8 cellular contexts compared by ENCODE assay signal in genomic region chr12:96906498-96906848, GRCh38. TPM values are rescaled to one million over a fixed set of nuclear protein-coding genes. Genes with fewer than 3 reads are reported as not detected.
A peak's percentile ranks its signal among the peaks of the same experiment; 100 is the strongest.
DNase-seq lines count a peak whose midpoint lies in the region; ATAC-seq and TF ChIP-seq lines count a peak whose summit lies in the region.

No MANE protein-coding gene starts in this region.

- peaks cover 25 to 27% of the 10 kb centered on the region in 2 experiments for H3K4me1 Mint-ChIP-seq in H9
- H3K4me1 Mint-ChIP-seq in WTC11, result peaks cover 33% of the 10 kb centered on the region

- no peak overlapping the region for H2BK12ac ChIP-seq in H9 (ENCODE audit: insufficient read length, low read depth, low read length)

- H3K9me3 ChIP-seq in H9 (ENCODE audit: control insufficient read depth, low read depth, low read length) (no peaks in the 10 kb centered on the region), skeletal muscle tissue (ENCODE audit: control insufficient read depth in 3 of 3, low read length in 3 of 3) (no peaks in the 10 kb centered on the region)

- H3K4me3 ChIP-seq in skeletal muscle tissue (ENCODE audit: low read length in 3 of 3), result peak overlapping the region; percentile 89 to 98 (median 96)

- H3K4ac ChIP-seq in H9 (ENCODE audit: low read depth, low read length), result no peak overlapping the region

- TF ChIP-seq CTCF in H9 (conservative IDR thresholded peaks at IDR 0.05), result no peak
- TF ChIP-seq CTCF in WTC11 (IDR thresholded peaks at IDR 0.05), result no peak
- TF ChIP-seq CTCF in foreskin keratinocyte (conservative IDR thresholded peaks at IDR 0.05), result no peak

- H3K27me3 Mint-ChIP-seq in H9 (ENCODE audit: low read depth), result no peaks in the 10 kb centered on the region
- no peaks in the 10 kb centered on the region for H3K27me3 Mint-ChIP-seq in WTC11 (ENCODE audit: low read depth)

- no peak overlapping the region for H4K8ac ChIP-seq in H9 (replicated peaks; ENCODE audit: insufficient read length, low read depth, low read length)

- DNase-seq in H9 (no peak), WTC11 (ENCODE audit: low spot score) (no peak), foreskin keratinocyte (no peak), globus pallidus (ENCODE audit: low spot score) (no peak), NCI-H1048 (lab: John Stamatoyannopoulos, UW) (no peak)
- DNase-seq in activated CD8-positive, alpha-beta memory T cell treated with anti-CD3 and anti-CD28 coated beads, Interleukin-2, amount 50 U/mL, for 48 hours, result no peak

- H3T11ph ChIP-seq in H9 (ENCODE audit: low read length), result no peak overlapping the region

- no peak overlapping the region for H3K27ac ChIP-seq in H9 (ENCODE audit: insufficient read length, low read depth, low read length)
- peak overlapping the region; percentile 85 for H3K27ac ChIP-seq in foreskin keratinocyte
- H3K27ac ChIP-seq in skeletal muscle tissue (ENCODE audit: low read depth, low read length), result peak overlapping the region; percentile 86

- no peak overlapping the region for H3K9ac ChIP-seq in H9 (ENCODE audit: extremely low read depth, insufficient read length, low read length)
- H3K9ac ChIP-seq in skeletal muscle tissue (ENCODE audit: low read depth in 1 of 3, low read length in 3 of 3), result peak overlapping the region; percentile 74 to 92 (median 91)

- H2BK20ac ChIP-seq in H9 (ENCODE audit: low read depth, low read length, poor library complexity, severe bottlenecking), result no peak overlapping the region

- H2BK120ac ChIP-seq in H9 (ENCODE audit: low read depth, low read length, poor library complexity, severe bottlenecking), result no peak overlapping the region

- ATAC-seq in WTC11, result no peak
- ATAC-seq in foreskin keratinocyte, result no peak
- ATAC-seq in HG02588 (IDR thresholded peaks at IDR 0.05; ENCODE audit: unreplicated experiment), result no peak

- no peak overlapping the region for H4K91ac ChIP-seq in H9 (ENCODE audit: insufficient read length, low read depth, low read length)

- CTCF ChIA-PET in WTC11 (lab: Charles Lee), result no interaction called here

- POLR2A ChIA-PET in WTC11 (lab: Charles Lee), result no interaction called here

- H3K4me3 Mint-ChIP-seq in H9, result peak overlapping the region; percentile 83 to 92
- H3K4me3 Mint-ChIP-seq in WTC11, result peak overlapping the region; percentile 73

- H3K79me2 ChIP-seq in H9 (ENCODE audit: insufficient read depth, low read length), result no peaks in the 10 kb centered on the region

- WGBS in H9 (ENCODE audit: extremely low coverage, insufficient read length, low lambda C conversion rate), result no CpG with 5 or more reads among the region's 9 CpGs

- H3K18ac ChIP-seq in H9 (ENCODE audit: insufficient read length, low read depth, low read length), result no peak overlapping the region

- H2BK15ac ChIP-seq in H9 (ENCODE audit: low read depth, low read length), result no peak overlapping the region

- no peaks in the 10 kb centered on the region for H3K36me3 ChIP-seq in skeletal muscle tissue (ENCODE audit: control insufficient read depth in 3 of 3, insufficient read depth in 3 of 3, low read length in 3 of 3)

- no peaks in the 10 kb centered on the region for H3K27me3 ChIP-seq in H9 (ENCODE audit: insufficient read depth, low read length)
- no peaks in the 10 kb centered on the region for H3K27me3 ChIP-seq in foreskin keratinocyte
- H3K27me3 ChIP-seq in skeletal muscle tissue (ENCODE audit: control insufficient read depth in 3 of 3, insufficient read depth in 3 of 3, low read length in 3 of 3), result no peaks in the 10 kb centered on the region

- no peaks in the 10 kb centered on the region for H4K20me1 ChIP-seq in H9 (ENCODE audit: control insufficient read depth, insufficient read depth, insufficient read length)

- H3K27ac Mint-ChIP-seq in H9, result peak overlapping the region in 1 of 3 experiments; percentile 93; a peak in 2 of 7 replicates
- H3K27ac Mint-ChIP-seq in WTC11, result no peak overlapping the region

- no peaks in the 10 kb centered on the region; the same call in 1 of the 2 replicates for H3K4me1 ChIP-seq in H9 (ENCODE audit: insufficient read depth, low read length)
- H3K4me1 ChIP-seq in foreskin keratinocyte, result peaks cover 3% of the 10 kb centered on the region
- H3K4me1 ChIP-seq in skeletal muscle tissue (ENCODE audit: control insufficient read depth in 3 of 3, insufficient read depth in 3 of 3, low read length in 3 of 3), result peaks cover 8 to 14% (median 13%) of the 10 kb centered on the region in 3 donors

- H2AFZ ChIP-seq in H9 (ENCODE audit: low read length), result no peak overlapping the region

- H3K36me3 Mint-ChIP-seq in H9 (ENCODE audit: insufficient read depth in 1 of 3, low read depth in 3 of 3), result peaks cover 0 to 11% (median 4%) of the 10 kb centered on the region in 3 experiments; a peak in 3 of 7 replicates
- no peaks in the 10 kb centered on the region; the same call in 1 of the 2 replicates for H3K36me3 Mint-ChIP-seq in WTC11

- peak overlapping the region; percentile 49 for H3K4me2 ChIP-seq in H9 (ENCODE audit: insufficient read depth, insufficient read length, low read length)

- no peak overlapping the region for H3K23ac ChIP-seq in H9 (ENCODE audit: insufficient read length, low read depth, low read length)

- H3K79me1 ChIP-seq in H9 (ENCODE audit: insufficient read depth, low read depth, low read length, poor library complexity, severe bottlenecking), result no peaks in the 10 kb centered on the region

- H3K56ac ChIP-seq in H9 (ENCODE audit: insufficient read length, low read depth, low read length), result no peak overlapping the region

- no peak overlapping the region for H4K5ac ChIP-seq in H9 (ENCODE audit: insufficient read length, low read depth, low read length)

- H2AK5ac ChIP-seq in H9 (ENCODE audit: insufficient read length, low read length), result no peak overlapping the region

- no peak overlapping the region for H2BK5ac ChIP-seq in H9 (ENCODE audit: insufficient read length, low read length)

- H3K23me2 ChIP-seq in H9 (ENCODE audit: insufficient read length, low read depth, low read length, poor library complexity, severe bottlenecking), result peaks cover 2% of the 10 kb centered on the region

- no peak overlapping the region for H3K14ac ChIP-seq in H9 (ENCODE audit: insufficient read depth, low read length)

- H3K9me3 Mint-ChIP-seq in H9 (no peaks in the 10 kb centered on the region; a peak in 1 of 5 replicates), WTC11 (peaks cover 5% of the 10 kb centered on the region)

TF ChIP-seq in WTC11, 78 proteins besides CTCF, POLR2A, EP300 and RAD21 (continues in another document):
- TF ChIP-seq FOXP4 (CRISPR knock-in tag; IDR thresholded peaks at IDR 0.05) (no peak), ZNF396 (CRISPR knock-in tag; IDR thresholded peaks at IDR 0.05; ENCODE audit: borderline replicate concordance) (no peak), STAT6 (CRISPR knock-in tag; conservative IDR thresholded peaks at IDR 0.05; ENCODE audit: low read depth) (no peak), ZNF416 (CRISPR knock-in tag; IDR thresholded peaks at IDR 0.05) (no peak), SMAD3 (CRISPR knock-in tag; IDR thresholded peaks at IDR 0.05; ENCODE audit: borderline replicate concordance) (no peak), CBFB (CRISPR knock-in tag; IDR thresholded peaks at IDR 0.05; ENCODE audit: low read depth) (no peak), FOXK1 (CRISPR knock-in tag; IDR thresholded peaks at IDR 0.05) (no peak; the same call in 1 of the 2 replicates), E2F1 (CRISPR knock-in tag; IDR thresholded peaks at IDR 0.05) (no peak), TCF7 (CRISPR knock-in tag; IDR thresholded peaks at IDR 0.05; ENCODE audit: low read depth) (no peak)

RNA-seq across cellular contexts. Expression of gene NEDD1, which starts 0.6 kb away (rescaled TPM):
- total RNA-seq in H9 (2021) (17.2 and 19.1 TPM in 2 replicates), WTC11 (2021) (27.7 to 29.3 TPM (median 28.8 TPM) in 3 replicates), foreskin keratinocyte (42.9 and 45.5 TPM in 2 replicates), skeletal muscle tissue (15.7 TPM)
- polyA plus RNA-seq in foreskin keratinocyte, result 9.2 and 10.2 TPM in 2 replicates
